31 cellular contexts compared by ENCODE assay signal in genomic region chrX:97797076-97797475, GRCh38.
"Had no signal": no experiment of that assay in that cellular context is flagged by ENCODE, and none has a peak within 500 bp of the region (broad histone marks: within the 10 kb centered on the region; RNA-seq: fewer than 3 reads in every experiment).

No MANE protein-coding gene starts in this region.

- H3K27me3 ChIP-seq: brain microvascular endothelial cell, esophagus muscularis mucosa, foreskin keratinocyte, gastrocnemius medialis, heart right ventricle had no signal

- ATAC-seq: activated CD4-positive, CD25-positive, alpha-beta regulatory T cell treated with anti-CD3 and anti-CD28 coated beads, Interleukin-2, amount 50 U/mL, for 24 hours; activated CD8-positive, alpha-beta T cell treated with anti-CD3 and anti-CD28 coated beads for 36 hours; activated T-cell treated with anti-CD3 and anti-CD28 coated beads, Interleukin-2, amount 50 U/mL, for 4 hours; activated T-helper 17 cell treated with anti-CD3 and anti-CD28 coated beads, Interleukin-2, amount 50 U/mL, for 72 hours; effector memory CD8-positive, alpha-beta T cell; foreskin keratinocyte; gastrocnemius medialis; heart right ventricle; T-helper 17 cell had no signal

- H3K27ac Mint-ChIP-seq: activated B cell treated with CpG ODN at 0.5 μM for 24 hours; activated CD8-positive, alpha-beta T cell treated with anti-CD3 and anti-CD28 coated beads for 36 hours; activated naive CD8-positive, alpha-beta T cell; activated T-helper 17 cell treated with anti-CD3 and anti-CD28 coated beads, Interleukin-2, amount 50 U/mL, for 72 hours; dendritic cell treated with granulocyte-macrophage colony-stimulating factor and Interleukin-4, amounts not matched to agents 40 ng/mL and 50 ng/mL, for 4 days; effector memory CD8-positive, alpha-beta T cell; T-helper 17 cell; T-helper 2 cell treated with Interferon-gamma antibody and Interleukin-4, amounts not matched to agents 5 μg/mL and 100 μg/mL, for 36 hours had no signal

- H3K27ac ChIP-seq: brain microvascular endothelial cell, coronary artery, dorsolateral prefrontal cortex, esophagus muscularis mucosa, foreskin keratinocyte, gastrocnemius medialis, heart right ventricle, VCaP had no signal

- H3K4me1 Mint-ChIP-seq: activated B cell treated with CpG ODN at 0.5 μM for 24 hours; activated T-helper 17 cell treated with anti-CD3 and anti-CD28 coated beads, Interleukin-2, amount 50 U/mL, for 72 hours; central memory CD8-positive, alpha-beta T cell; T-helper 17 cell had no signal

- H3K9me3 Mint-ChIP-seq: activated B cell treated with CpG ODN at 0.5 μM for 24 hours; activated CD8-positive, alpha-beta T cell treated with anti-CD3 and anti-CD28 coated beads for 36 hours; activated T-cell treated with anti-CD3 and anti-CD28 coated beads, Interleukin-2, amount 50 U/mL, for 4 hours; activated T-helper 17 cell treated with anti-CD3 and anti-CD28 coated beads, Interleukin-2, amount 50 U/mL, for 72 hours; central memory CD8-positive, alpha-beta T cell; dendritic cell treated with granulocyte-macrophage colony-stimulating factor and Interleukin-4, amounts not matched to agents 40 ng/mL and 50 ng/mL, for 4 days; effector memory CD8-positive, alpha-beta T cell; T-helper 2 cell treated with Interferon-gamma antibody and Interleukin-4, amounts not matched to agents 5 μg/mL and 100 μg/mL, for 36 hours had no signal

- H3K9me3 ChIP-seq: esophagus muscularis mucosa, gastrocnemius medialis, heart right ventricle had no signal

- H3K36me3 ChIP-seq: brain microvascular endothelial cell, esophagus muscularis mucosa, gastrocnemius medialis, heart right ventricle had no signal

- H3K36me3 Mint-ChIP-seq: activated naive CD8-positive, alpha-beta T cell had no signal

- DNase-seq: activated B cell treated with CpG ODN at 0.5 μM for 24 hours; activated CD4-positive, alpha-beta T cell treated with anti-CD3 and anti-CD28 coated beads for 48 hours; activated CD4-positive, alpha-beta T cell treated with anti-CD3 and anti-CD28 coated beads, Interleukin-2, amount 50 U/mL, for 1 hour; activated CD4-positive, alpha-beta T cell treated with anti-CD3 and anti-CD28 coated beads, Interleukin-2, amount 50 U/mL, for 48 hours; activated CD8-positive, alpha-beta memory T cell treated with anti-CD3 and anti-CD28 coated beads for 24 hours; activated CD8-positive, alpha-beta T cell treated with anti-CD3 and anti-CD28 coated beads for 36 hours; activated effector memory CD4-positive, alpha-beta T cell treated with Interleukin-2 at 50 U/mL for 16 hours; activated gamma-delta T cell treated with Interleukin-2 at 50 U/mL for 16 hours; activated naive CD4-positive, alpha-beta T cell treated with anti-CD3 and anti-CD28 coated beads, Interleukin-2, amount 50 U/mL, for 16 hours; activated naive CD4-positive, alpha-beta T cell treated with Interleukin-2 at 50 U/mL for 16 hours; activated T-cell treated with anti-CD3 and anti-CD28 coated beads, Interleukin-2, amount 50 U/mL, for 4 hours; amniotic stem cell; anterior cingulate cortex; brain microvascular endothelial cell; dorsolateral prefrontal cortex; effector memory CD8-positive, alpha-beta T cell; erythroblast; foreskin keratinocyte; gastrocnemius medialis; heart right ventricle; T-helper 1 cell; T-helper 17 cell had no signal

- H3K4me3 ChIP-seq: coronary artery, dorsolateral prefrontal cortex, esophagus muscularis mucosa, gastrocnemius medialis, heart right ventricle had no signal

- H3K4me3 Mint-ChIP-seq: activated B cell treated with CpG ODN at 0.5 μM for 24 hours; activated CD8-positive, alpha-beta T cell treated with anti-CD3 and anti-CD28 coated beads for 36 hours; activated naive CD8-positive, alpha-beta T cell; activated T-cell treated with anti-CD3 and anti-CD28 coated beads, Interleukin-2, amount 50 U/mL, for 4 hours; activated T-helper 17 cell treated with anti-CD3 and anti-CD28 coated beads, Interleukin-2, amount 50 U/mL, for 72 hours; central memory CD8-positive, alpha-beta T cell; dendritic cell treated with granulocyte-macrophage colony-stimulating factor and Interleukin-4, amounts not matched to agents 40 ng/mL and 50 ng/mL, for 4 days; effector memory CD8-positive, alpha-beta T cell; T-helper 17 cell; T-helper 2 cell treated with Interferon-gamma antibody and Interleukin-4, amounts not matched to agents 5 μg/mL and 100 μg/mL, for 36 hours had no signal

- H3K27me3 Mint-ChIP-seq: activated B cell treated with CpG ODN at 0.5 μM for 24 hours; activated CD8-positive, alpha-beta T cell treated with anti-CD3 and anti-CD28 coated beads for 36 hours; activated naive CD8-positive, alpha-beta T cell; activated T-helper 17 cell treated with anti-CD3 and anti-CD28 coated beads, Interleukin-2, amount 50 U/mL, for 72 hours; central memory CD8-positive, alpha-beta T cell; dendritic cell treated with granulocyte-macrophage colony-stimulating factor and Interleukin-4, amounts not matched to agents 40 ng/mL and 50 ng/mL, for 4 days; effector memory CD8-positive, alpha-beta T cell; T-helper 17 cell had no signal

- H3K4me1 ChIP-seq: esophagus muscularis mucosa, foreskin keratinocyte, gastrocnemius medialis, heart right ventricle had no signal
